ENCODE assay signal across 22 cellular contexts in the genomic region with DNA sequence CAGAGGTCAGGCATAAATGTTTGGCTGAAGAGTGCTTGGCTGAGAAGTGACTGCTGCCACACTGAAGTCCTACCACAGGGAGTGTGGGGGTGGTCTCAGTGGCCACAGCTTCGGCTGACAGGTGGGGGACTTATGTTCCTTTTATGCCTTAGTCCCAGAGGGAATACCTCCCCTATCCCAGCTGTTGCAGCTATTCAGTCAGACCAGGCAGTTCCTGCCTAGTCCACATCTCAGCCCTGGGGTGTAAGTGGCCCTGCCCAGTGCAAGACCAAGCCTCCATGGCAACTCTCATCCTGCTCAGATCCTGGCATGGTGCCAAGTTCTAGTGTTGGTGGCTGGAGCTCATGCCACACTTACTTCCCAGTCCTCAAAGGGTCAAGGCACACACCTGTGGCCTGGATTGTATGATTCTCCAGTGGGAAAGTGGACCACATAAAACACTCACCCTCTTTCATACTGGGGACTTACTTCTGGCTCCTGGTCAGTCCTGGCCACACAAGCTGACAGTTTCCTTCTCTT.
DNase-seq lines count a peak whose midpoint lies in the region; ATAC-seq and TF ChIP-seq lines count a peak whose summit lies in the region.
"Had no signal": no experiment of that assay in that cellular context is flagged by ENCODE, and none has a peak within 500 bp of the region (broad histone marks: within the 10 kb centered on the region; RNA-seq: fewer than 3 reads in every experiment).

No MANE protein-coding gene starts in this region.

- H3K9me3 Mint-ChIP-seq in MCF 10A (ENCODE audit: unreplicated experiment), result peaks cover 14% of the 10 kb centered on the region
- H3K9me3 Mint-ChIP-seq in stimulated activated memory B cell treated with anti-CD40 and anti-IgM and Interleukin-4, amounts not matched to agents 10 μg/mL and 1 μg/mL and 100 μg/mL, for 72 hours, result peaks cover 25% of the 10 kb centered on the region
- peaks cover 32% of the 10 kb centered on the region for H3K9me3 Mint-ChIP-seq in activated T-cell treated with anti-CD3 and anti-CD28 coated beads, Interleukin-2, amount 50 U/mL, for 4 hours

- no peaks in the 10 kb centered on the region for H4K20me1 ChIP-seq in mammary epithelial cell (ENCODE audit: insufficient read depth, low read length)

- TF ChIP-seq RAD21 in Ishikawa (IDR thresholded peaks at IDR 0.05; ENCODE audit: low read depth), result no peak

- H3K4me3 ChIP-seq in mammary epithelial cell (replicated peaks in 1 of 3; ENCODE audit: insufficient read depth in 1 of 3, low read depth in 2 of 3, low read length in 3 of 3), result no peak overlapping the region
- H3K4me3 ChIP-seq: MG63 had no signal

- no peak overlapping the region for H2AFZ ChIP-seq in mammary epithelial cell (ENCODE audit: low read depth, low read length)

- no TSS peak for BruUV-seq in MCF 10A (replicated peaks; lab: Mats Ljungman, UMichigan)
- BruUV-seq in mammary epithelial cell (replicated peaks; lab: Mats Ljungman, UMichigan), result no TSS peak

- DNase-seq in MCF 10A (ENCODE audit: unreplicated experiment), result peak; percentile 23
- DNase-seq in mammary epithelial cell, result no peak
- DNase-seq in NCI-H748 treated with DMSO at 0.1 percent for 48 hours (lab: John Stamatoyannopoulos, UW), result peak; percentile 2
- no peak for DNase-seq in activated T-cell treated with anti-CD3 and anti-CD28 coated beads, Interleukin-2, amount 50 U/mL, for 4 hours
- no peak for DNase-seq in glomerular visceral epithelial cell (ENCODE audit: extremely low spot score)
- DNase-seq: ACHN, Caco-2, DMS79, Karpas-422, MG63, NCI-H1092, NCI-H1436 treated with DMSO at 0.1 percent for 48 hours, NCI-H2081 treated with DMSO at 0.1 percent for 48 hours, NCI-H2227 treated with DMSO at 0.1 percent for 48 hours, NCI-H510A treated with DMSO at 0.1 percent for 48 hours, PC-3, RPMI8226, SHP77 treated with DMSO at 0.1 percent for 48 hours, T-cell had no signal

- peaks cover 4% of the 10 kb centered on the region for H3K9me3 ChIP-seq in mammary epithelial cell (replicated peaks; ENCODE audit: insufficient read depth, low read length)
- H3K9me3 ChIP-seq: MG63 had no signal

- dilution Hi-C loops in mammary epithelial cell (cut with HindIII; ENCODE audit: low sequenced_read_pairs), result no loop called here

- no peaks in the 10 kb centered on the region for H3K4me1 ChIP-seq in mammary epithelial cell (ENCODE audit: insufficient read depth, low read length)
- H3K4me1 ChIP-seq: Caco-2 had no signal

- H3K36me3 Mint-ChIP-seq in MCF 10A (ENCODE audit: insufficient read depth, unreplicated experiment), result no peaks in the 10 kb centered on the region
- H3K36me3 Mint-ChIP-seq in stimulated activated memory B cell treated with anti-CD40 and anti-IgM and Interleukin-4, amounts not matched to agents 10 μg/mL and 1 μg/mL and 100 μg/mL, for 72 hours, result peaks cover 6% of the 10 kb centered on the region
- H3K36me3 Mint-ChIP-seq in activated T-cell treated with anti-CD3 and anti-CD28 coated beads, Interleukin-2, amount 50 U/mL, for 4 hours (ENCODE audit: insufficient read depth), result peaks cover 2% of the 10 kb centered on the region
- H3K36me3 Mint-ChIP-seq: T-cell had no signal

- no peak for TF ChIP-seq EP300 in Ishikawa (IDR thresholded peaks at IDR 0.05; ENCODE audit: borderline replicate concordance)

- ATAC-seq in stimulated activated memory B cell treated with anti-CD40 and anti-IgM and Interleukin-4, amounts not matched to agents 10 μg/mL and 1 μg/mL and 100 μg/mL, for 72 hours, result no peak
- ATAC-seq in activated T-cell treated with anti-CD3 and anti-CD28 coated beads, Interleukin-2, amount 50 U/mL, for 4 hours, result no peak
- ATAC-seq: PC-3, SK-N-SH treated with all-trans-retinoic acid at 6 μM for 48 hours, T-cell had no signal

- H3K27ac ChIP-seq in mammary epithelial cell (ENCODE audit: insufficient read depth, low read depth, low read length), result no peak overlapping the region

- no peaks in the 10 kb centered on the region for H3K4me1 Mint-ChIP-seq in MCF 10A (ENCODE audit: insufficient read depth, unreplicated experiment)
- no peaks in the 10 kb centered on the region for H3K4me1 Mint-ChIP-seq in stimulated activated memory B cell treated with anti-CD40 and anti-IgM and Interleukin-4, amounts not matched to agents 10 μg/mL and 1 μg/mL and 100 μg/mL, for 72 hours
- H3K4me1 Mint-ChIP-seq in activated T-cell treated with anti-CD3 and anti-CD28 coated beads, Interleukin-2, amount 50 U/mL, for 4 hours (ENCODE audit: low read depth), result no peaks in the 10 kb centered on the region
- H3K4me1 Mint-ChIP-seq: T-cell had no signal

- H3K9ac ChIP-seq in mammary epithelial cell (ENCODE audit: insufficient read depth, low read length), result no peak overlapping the region

- intact Hi-C loops in MCF 10A (cut with micrococcal nuclease) (no loop called here), mammary epithelial cell (cut with micrococcal nuclease) (no loop called here)

- no peaks in the 10 kb centered on the region for H3K36me3 ChIP-seq in mammary epithelial cell (ENCODE audit: insufficient read depth, low read length)
- H3K36me3 ChIP-seq: MG63 had no signal

- no peaks in the 10 kb centered on the region for H3K27me3 ChIP-seq in mammary epithelial cell (ENCODE audit: insufficient read depth, low read length)

- POLR2A ChIA-PET in MCF 10A (lab: Yijun Ruan, JAX), result interaction anchor here (0.8 kb wide), 1 partner anchor 41 kb away, joined by 3 read pairs; no protein-coding TSS in a partner anchor

- H3K27me3 Mint-ChIP-seq in MCF 10A (ENCODE audit: insufficient read depth, unreplicated experiment), result peaks cover 7% of the 10 kb centered on the region
- no peaks in the 10 kb centered on the region for H3K27me3 Mint-ChIP-seq in stimulated activated memory B cell treated with anti-CD40 and anti-IgM and Interleukin-4, amounts not matched to agents 10 μg/mL and 1 μg/mL and 100 μg/mL, for 72 hours
- H3K27me3 Mint-ChIP-seq in activated T-cell treated with anti-CD3 and anti-CD28 coated beads, Interleukin-2, amount 50 U/mL, for 4 hours (ENCODE audit: low read depth), result peaks cover 9% of the 10 kb centered on the region

- H3K4me3 Mint-ChIP-seq in MCF 10A (ENCODE audit: unreplicated experiment), result no peak overlapping the region
- no peak overlapping the region for H3K4me3 Mint-ChIP-seq in stimulated activated memory B cell treated with anti-CD40 and anti-IgM and Interleukin-4, amounts not matched to agents 10 μg/mL and 1 μg/mL and 100 μg/mL, for 72 hours
- no peak overlapping the region for H3K4me3 Mint-ChIP-seq in activated T-cell treated with anti-CD3 and anti-CD28 coated beads, Interleukin-2, amount 50 U/mL, for 4 hours
- H3K4me3 Mint-ChIP-seq: T-cell had no signal

- no peak overlapping the region for H3K4me2 ChIP-seq in mammary epithelial cell (ENCODE audit: insufficient read depth, low read depth, low read length)

- WGBS in mammary epithelial cell (ENCODE audit: low coverage, missing lambda C conversion rate), result 83% methylated on average over 1 of the region's 1 CpG

- H3K27ac Mint-ChIP-seq in MCF 10A (ENCODE audit: low read depth, unreplicated experiment), result no peak overlapping the region
- no peak overlapping the region for H3K27ac Mint-ChIP-seq in stimulated activated memory B cell treated with anti-CD40 and anti-IgM and Interleukin-4, amounts not matched to agents 10 μg/mL and 1 μg/mL and 100 μg/mL, for 72 hours
- H3K27ac Mint-ChIP-seq: T-cell had no signal

- TF ChIP-seq CTCF in MCF 10A (IDR thresholded peaks at IDR 0.05; ENCODE audit: unreplicated experiment) (no peak), mammary epithelial cell (conservative IDR thresholded peaks at IDR 0.05 in 1 of 2, IDR thresholded peaks at IDR 0.05 in 1 of 2; ENCODE audit: extremely low read depth in 1 of 2, insufficient read depth in 1 of 2, low read depth in 1 of 2, low read length in 2 of 2) (no peak)

- CTCF ChIA-PET in MCF 10A (lab: Yijun Ruan, JAX), result interaction anchor here (0.8 kb wide), 1 partner anchor 114 kb away, joined by 3 read pairs; no protein-coding TSS in a partner anchor
- CTCF ChIA-PET in mammary epithelial cell (lab: Charles Lee; ENCODE audit: low non-redundant PET), result no interaction called here

- no peaks in the 10 kb centered on the region for H3K79me2 ChIP-seq in mammary epithelial cell (ENCODE audit: insufficient read depth, low read length)

- in situ Hi-C loops in mammary epithelial cell (cut with MboI; ENCODE audit: low sequenced_read_pairs in 2 of 2), result no loop called here

TF ChIP-seq in Ishikawa, 13 proteins besides CTCF, POLR2A, EP300 and RAD21:
- TF ChIP-seq FOXM1 (IDR thresholded peaks at IDR 0.05; ENCODE audit: borderline replicate concordance, low read depth) (no peak), ZBTB7A (IDR thresholded peaks at IDR 0.05; ENCODE audit: low read depth) (no peak), NFIC (IDR thresholded peaks at IDR 0.05) (peak; percentile 92), TCF12 (IDR thresholded peaks at IDR 0.05; ENCODE audit: low read depth) (no peak), CEBPB (IDR thresholded peaks at IDR 0.05) (no peak), CREB1 (IDR thresholded peaks at IDR 0.05; ENCODE audit: low read depth) (no peak), YY1 (IDR thresholded peaks at IDR 0.05; ENCODE audit: low read depth) (no peak)
- TF ChIP-seq, protein P1, sequence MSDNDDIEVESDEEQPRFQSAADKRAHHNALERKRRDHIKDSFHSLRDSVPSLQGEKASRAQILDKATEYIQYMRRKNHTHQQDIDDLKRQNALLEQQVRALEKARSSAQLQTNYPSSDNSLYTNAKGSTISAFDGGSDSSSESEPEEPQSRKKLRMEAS (IDR thresholded peaks at IDR 0.05), result no peak
TF ChIP-seq in Ishikawa: peak in this region for 1.

Comparison
In these comparisons a context has a peak if more than half of its experiments do, and no peak if none do; other contexts are left out.
1. DNase-seq: peak in MCF 10A (single experiment) and NCI-H748 treated with DMSO at 0.1 percent for 48 hours (single experiment); none in mammary epithelial cell (single experiment), activated T-cell treated with anti-CD3 and anti-CD28 coated beads, Interleukin-2, amount 50 U/mL, for 4 hours (single experiment) and glomerular visceral epithelial cell (single experiment).